In the genomic region with DNA sequence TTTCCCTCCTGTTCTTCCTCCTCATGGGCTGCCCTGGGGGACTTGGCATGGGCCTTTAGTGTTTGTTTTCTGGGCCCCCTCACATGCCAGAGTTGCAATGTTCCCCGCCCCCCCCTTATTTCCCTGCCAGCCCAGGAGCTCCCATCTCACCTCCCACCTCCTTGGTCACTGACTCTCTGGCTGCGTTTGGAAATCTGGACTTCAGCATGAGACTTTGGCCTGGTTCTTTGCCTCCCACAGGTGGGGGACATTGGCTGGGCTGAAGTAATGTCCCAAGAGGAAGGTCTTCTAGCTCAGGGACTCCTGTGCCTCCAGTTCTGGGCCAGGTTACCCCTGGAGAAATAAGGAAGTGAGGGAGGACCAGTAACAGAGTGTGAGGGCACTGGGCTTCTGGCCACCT, we compare ENCODE assay signal across 27 cellular contexts. TPM values are rescaled to one million over a fixed set of nuclear protein-coding genes. Genes with fewer than 3 reads are reported as not detected.
DNase-seq lines count a peak whose midpoint lies in the region; ATAC-seq, FAIRE-seq and TF ChIP-seq lines count a peak whose summit lies in the region.
"Had no signal": no experiment of that assay in that cellular context is flagged by ENCODE, and none has a peak within 500 bp of the region (broad histone marks: within the 10 kb centered on the region; RNA-seq: fewer than 3 reads in every experiment).

No MANE protein-coding gene starts in this region.

- peaks cover 2 to 11% of the 10 kb centered on the region in 2 experiments for H3K9me3 ChIP-seq in CD4-positive, CD25-positive, alpha-beta regulatory T cell (ENCODE audit: control insufficient read depth in 2 of 2, low read length in 2 of 2)
- H3K9me3 ChIP-seq in H1 (ENCODE audit: insufficient read depth in 2 of 2, low read depth in 1 of 2, low read length in 1 of 2) (no peaks in the 10 kb centered on the region), liver (ENCODE audit: control insufficient read depth in 4 of 4, low read length in 3 of 4) (no peaks in the 10 kb centered on the region), neuronal stem cell (replicated peaks in 1 of 2; ENCODE audit: control insufficient read depth in 2 of 2, insufficient read depth in 1 of 2, low read depth in 1 of 2, low read length in 2 of 2) (peaks cover 0 to 2% of the 10 kb centered on the region in 2 donors), stomach (no peaks in the 10 kb centered on the region)

- peak overlapping the region in 2 of 3 donors; percentile 80 to 83 for H3K27ac Mint-ChIP-seq in CD4-positive, CD25-positive, alpha-beta regulatory T cell
- H3K27ac Mint-ChIP-seq: CD8-positive, alpha-beta T cell; IgD-negative memory B cell had no signal

- H3K9ac ChIP-seq in H1 (replicated peaks in 1 of 4; ENCODE audit: extremely low read depth in 1 of 4, low read depth in 3 of 4, low read length in 3 of 4) (no peak overlapping the region), liver (ENCODE audit: low read depth in 1 of 2, low read length in 2 of 2) (no peak overlapping the region), neuronal stem cell (ENCODE audit: low read depth, low read length, poor library complexity) (peak overlapping the region; percentile 7)
- H3K9ac ChIP-seq: GM23248 had no signal

- TF ChIP-seq RAD21 in H1 (IDR thresholded peaks at IDR 0.05 in 1 of 2, conservative IDR thresholded peaks at IDR 0.05 in 1 of 2; ENCODE audit: low read depth in 2 of 2, low read length in 2 of 2) (no peak), liver (IDR thresholded peaks at IDR 0.05) (peak in 1 of 2 donors; percentile 7)

- no peaks in the 10 kb centered on the region for H3K79me2 ChIP-seq in H1 (ENCODE audit: control insufficient read depth in 1 of 2, insufficient read depth in 2 of 2, low read length in 2 of 2)

- H3K36me3 Mint-ChIP-seq in CD4-positive, CD25-positive, alpha-beta regulatory T cell = peaks cover 7% of the 10 kb centered on the region

- H2BK20ac ChIP-seq in H1 (ENCODE audit: low read length) = 0 out of 2 replicates have a peak overlapping the region, but pooled peaks have one; percentile 32

- H4K20me1 ChIP-seq in H1 (replicated peaks in 1 of 2; ENCODE audit: control insufficient read depth in 1 of 2, insufficient read depth in 2 of 2, low read length in 2 of 2) = peaks cover 0 to 13% of the 10 kb centered on the region in 2 experiments

- 74% methylated on average over 2 of the region's 2 CpGs; no CpG with 5 or more reads in 1 of the 2 experiments for WGBS in H1 (ENCODE audit: extremely low coverage in 1 of 2, insufficient coverage in 1 of 2, insufficient read length in 1 of 2, insufficient replicate concordance in 2 of 2, low coverage in 1 of 2, low lambda C conversion rate in 2 of 2, missing lambda C conversion rate in 1 of 2), 2 experiments
- 44% methylated on average over 2 of the region's 2 CpGs for WGBS in liver
- WGBS in neuronal stem cell (ENCODE audit: extremely low coverage in 2 of 2, insufficient read length in 2 of 2, insufficient replicate concordance in 1 of 2), 2 donors = no CpG with 5 or more reads among the region's 2 CpGs
- 52 to 83% (median 60%) methylated on average over 2 of the region's 2 CpGs for WGBS in stomach, 5 donors

- no peak overlapping the region for H3K27ac ChIP-seq in CD4-positive, CD25-positive, alpha-beta regulatory T cell (ENCODE audit: insufficient read depth, low read length, poor library complexity, severe bottlenecking)
- H3K27ac ChIP-seq in H1 (ENCODE audit: low read depth, low read length) (no peak overlapping the region), liver (ENCODE audit: low read depth in 1 of 2, low read length in 2 of 2) (no peak overlapping the region), neuronal stem cell (replicated peaks; ENCODE audit: low read length) (no peak overlapping the region), stomach (no peak overlapping the region)
- H3K27ac ChIP-seq: C4-2B, GM23248 had no signal

- no peak for ATAC-seq in CD4-positive, CD25-positive, alpha-beta regulatory T cell (ENCODE audit: low read depth in 2 of 2)
- ATAC-seq in HG03196 (IDR thresholded peaks at IDR 0.05; ENCODE audit: unreplicated experiment) = no peak
- ATAC-seq: CD8-positive, alpha-beta T cell; GM12878 had no signal

- peaks cover 9% of the 10 kb centered on the region for H3K27me3 Mint-ChIP-seq in CD4-positive, CD25-positive, alpha-beta regulatory T cell

- H3K36me3 ChIP-seq in CD4-positive, CD25-positive, alpha-beta regulatory T cell (ENCODE audit: control insufficient read depth, insufficient read depth, low read length) = peaks cover 7% of the 10 kb centered on the region
- peaks cover 2 to 10% (median 7%) of the 10 kb centered on the region in 4 experiments; a peak in 6 of 8 replicates for H3K36me3 ChIP-seq in H1 (ENCODE audit: control insufficient read depth in 2 of 4, insufficient read depth in 4 of 4, low read length in 3 of 4)
- H3K36me3 ChIP-seq in liver (ENCODE audit: control insufficient read depth in 4 of 4, insufficient read depth in 3 of 4, low read depth in 1 of 4, low read length in 3 of 4) = peaks cover 0 to 2% (median 0%) of the 10 kb centered on the region in 4 donors
- peaks cover 1 to 9% of the 10 kb centered on the region in 2 donors for H3K36me3 ChIP-seq in neuronal stem cell (replicated peaks in 1 of 2; ENCODE audit: control insufficient read depth in 2 of 2, insufficient read depth in 2 of 2, low read length in 2 of 2)
- peaks cover 0 to 13% (median 8%) of the 10 kb centered on the region in 4 donors for H3K36me3 ChIP-seq in stomach

- H2BK12ac ChIP-seq in H1 (ENCODE audit: low read depth, low read length) (no peak overlapping the region), neuronal stem cell (ENCODE audit: low read length) (no peak overlapping the region)

- H3K4ac ChIP-seq in H1 (replicated peaks; ENCODE audit: insufficient read length, low read depth, low read length) (no peak overlapping the region), neuronal stem cell (ENCODE audit: low read length) (no peak overlapping the region)

- H3K4me3 ChIP-seq in CD4-positive, CD25-positive, alpha-beta regulatory T cell (ENCODE audit: low read depth, low read length) = no peak overlapping the region
- H3K4me3 ChIP-seq in H1 (ENCODE audit: extremely low read depth in 1 of 4, insufficient read depth in 2 of 4, low read depth in 3 of 4, low read length in 4 of 4) (no peak overlapping the region), liver (ENCODE audit: low read depth in 1 of 3, low read length in 3 of 3) (no peak overlapping the region), neuronal stem cell (ENCODE audit: low read length in 2 of 2) (no peak overlapping the region), stomach (no peak overlapping the region)
- H3K4me3 ChIP-seq: GM12878, GM23248 had no signal

- H2BK120ac ChIP-seq in H1 (replicated peaks; ENCODE audit: low read depth, low read length) (no peak overlapping the region), neuronal stem cell (ENCODE audit: low read depth, low read length) (no peak overlapping the region)

- H3K4me1 Mint-ChIP-seq in CD4-positive, CD25-positive, alpha-beta regulatory T cell = peaks cover 7 to 26% (median 11%) of the 10 kb centered on the region in 4 donors

- no peak overlapping the region for H2AK5ac ChIP-seq in H1 (ENCODE audit: low read depth, low read length)
- no peak overlapping the region for H2AK5ac ChIP-seq in neuronal stem cell (ENCODE audit: low read depth, low read length)

- no peak overlapping the region for H3K23ac ChIP-seq in H1 (ENCODE audit: insufficient read length)
- H3K23ac ChIP-seq in neuronal stem cell (ENCODE audit: low read depth, low read length, poor library complexity) = no peak overlapping the region

- POLR2A ChIA-PET in H1 (lab: Charles Lee; ENCODE audit: partially characterized antibody) = interaction anchor here (1.9 kb wide), 1 partner anchor 9 kb away, joined by 6 read pairs; no protein-coding TSS in a partner anchor

- H3K79me1 ChIP-seq in H1 (ENCODE audit: low read depth, low read length) = no peaks in the 10 kb centered on the region; the same call in 1 of the 2 replicates
- H3K79me1 ChIP-seq in neuronal stem cell (ENCODE audit: low read depth, low read length) = no peaks in the 10 kb centered on the region

- TF ChIP-seq CTCF in H1 (IDR thresholded peaks at IDR 0.05; ENCODE audit: control extremely low read depth in 1 of 3, insufficient read depth in 1 of 3, low read depth in 1 of 3, low read length in 3 of 3) (no peak), liver (IDR thresholded peaks at IDR 0.05; ENCODE audit: low read depth, low read length, missing input control) (no peak), stomach (IDR thresholded peaks at IDR 0.05) (no peak)

- intact Hi-C loops in stomach (cut with DNase I; ENCODE audit: low total_unique reads) = no loop called here

- no peaks in the 10 kb centered on the region; the same call in 1 of the 2 replicates for H3K23me2 ChIP-seq in H1 (ENCODE audit: low read depth, low read length)

- peaks cover 0 to 16% (median 5%) of the 10 kb centered on the region in 7 donors for H3K9me3 Mint-ChIP-seq in CD4-positive, CD25-positive, alpha-beta regulatory T cell

- H3K4me2 ChIP-seq in H1 (ENCODE audit: insufficient read depth in 1 of 2, low read depth in 2 of 2, low read length in 2 of 2) (no peak overlapping the region), neuronal stem cell (ENCODE audit: insufficient read depth, low read length, poor library complexity, severe bottlenecking) (no peak overlapping the region)

- H4K5ac ChIP-seq in H1 (ENCODE audit: insufficient read length, low read depth, low read length) = no peak overlapping the region

- no peak for DNase-seq in CD4-positive, CD25-positive, alpha-beta regulatory T cell
- DNase-seq in H1 (ENCODE audit: low read depth in 1 of 2, low spot score in 2 of 2) = no peak
- no peak for DNase-seq in neuronal stem cell (ENCODE audit: low spot score)
- no peak for DNase-seq in activated effector memory CD4-positive, alpha-beta T cell treated with Interleukin-2 at 50 U/mL for 16 hours
- no peak for DNase-seq in stomach
- no peak for DNase-seq in anterior cingulate cortex (lab: John Stamatoyannopoulos, UW)
- DNase-seq: AML-193; CD8-positive, alpha-beta T cell; COR-L47; DMS 273 treated with DMSO at 0.1 percent for 48 hours; DMS53; DND-41; EL; GM23248; HCEC 1CT; KBM-7 had no signal

- TF ChIP-seq EP300 in H1 (IDR thresholded peaks at IDR 0.05; ENCODE audit: borderline replicate concordance in 1 of 2, low read depth in 2 of 2, low read length in 2 of 2) (no peak), stomach (IDR thresholded peaks at IDR 0.05) (no peak)

- no peak overlapping the region for H4K91ac ChIP-seq in H1 (replicated peaks; ENCODE audit: insufficient read length, low read length)
- H4K91ac ChIP-seq in neuronal stem cell (ENCODE audit: low read depth, low read length, poor library complexity) = no peak overlapping the region

- H3K4me3 Mint-ChIP-seq in CD4-positive, CD25-positive, alpha-beta regulatory T cell = peak overlapping the region in 1 of 4 donors; percentile 4
- H3K4me3 Mint-ChIP-seq: CD8-positive, alpha-beta T cell had no signal

- H4K8ac ChIP-seq in H1 (ENCODE audit: extremely low read depth, insufficient read depth, low read length) = no peak overlapping the region
- H4K8ac ChIP-seq in neuronal stem cell (ENCODE audit: low read depth, low read length) = no peak overlapping the region

- H3K27me3 ChIP-seq in CD4-positive, CD25-positive, alpha-beta regulatory T cell (ENCODE audit: control insufficient read depth, insufficient read depth, low read length) = no peaks in the 10 kb centered on the region
- H3K27me3 ChIP-seq in H1 (replicated peaks in 1 of 4; ENCODE audit: control insufficient read depth in 3 of 4, extremely low read depth in 1 of 4, insufficient read depth in 3 of 4, low read length in 3 of 4) = no peaks in the 10 kb centered on the region
- H3K27me3 ChIP-seq in liver (ENCODE audit: control insufficient read depth in 4 of 4, insufficient read depth in 4 of 4, low read length in 3 of 4) = no peaks in the 10 kb centered on the region
- H3K27me3 ChIP-seq in neuronal stem cell (ENCODE audit: control insufficient read depth in 3 of 3, insufficient read depth in 3 of 3, low read depth in 1 of 3, low read length in 3 of 3) = no peaks in the 10 kb centered on the region
- no peaks in the 10 kb centered on the region for H3K27me3 ChIP-seq in stomach

- CTCF ChIA-PET in H1 (lab: Charles Lee; ENCODE audit: partially characterized antibody) = interaction anchor here (1.1 to 12.0 kb wide), 4 partner anchors 8 to 43 kb away, joined by 3 to 164 read pairs (median 16); a partner anchor contains a TSS

- H2AFZ ChIP-seq in H1 (ENCODE audit: low read length) (no peak overlapping the region), neuronal stem cell (ENCODE audit: low read length) (no peak overlapping the region)
- H2AFZ ChIP-seq: GM23248 had no signal

- H2BK5ac ChIP-seq in H1 (ENCODE audit: low read depth, low read length) (no peak overlapping the region), neuronal stem cell (ENCODE audit: low read length) (no peak overlapping the region)

- no peak for TF ChIP-seq POLR2A in H1 (IDR thresholded peaks at IDR 0.05; ENCODE audit: control extremely low read depth in 1 of 2, low read depth in 2 of 2, low read length in 2 of 2)
- TF ChIP-seq POLR2A in stomach (IDR thresholded peaks at IDR 0.05) = no peak

- H3K18ac ChIP-seq in H1 (ENCODE audit: extremely low read depth, low read length) = no peak overlapping the region
- H3K18ac ChIP-seq in neuronal stem cell (ENCODE audit: low read length) = no peak overlapping the region

- no peak overlapping the region for H3K14ac ChIP-seq in H1 (ENCODE audit: insufficient read length)
- H3K14ac ChIP-seq in neuronal stem cell (ENCODE audit: low read length) = no peak overlapping the region

- peaks cover 10% of the 10 kb centered on the region for H3K4me1 ChIP-seq in CD4-positive, CD25-positive, alpha-beta regulatory T cell (ENCODE audit: control insufficient read depth, insufficient read depth, low read length, poor library complexity, severe bottlenecking)
- H3K4me1 ChIP-seq in H1 (replicated peaks in 1 of 4; ENCODE audit: control insufficient read depth in 3 of 4, insufficient read depth in 4 of 4, low read length in 3 of 4) = peaks cover 0 to 10% (median 3%) of the 10 kb centered on the region in 4 experiments; a peak in 4 of 7 replicates
- peaks cover 4 to 28% (median 18%) of the 10 kb centered on the region in 4 donors for H3K4me1 ChIP-seq in liver (ENCODE audit: control insufficient read depth in 4 of 4, insufficient read depth in 4 of 4, low read length in 3 of 4)
- H3K4me1 ChIP-seq in neuronal stem cell (ENCODE audit: control insufficient read depth in 2 of 2, insufficient read depth in 1 of 2, low read depth in 1 of 2, low read length in 2 of 2) = no peaks in the 10 kb centered on the region
- no peaks in the 10 kb centered on the region for H3K4me1 ChIP-seq in stomach

- H3K56ac ChIP-seq in H1 (replicated peaks; ENCODE audit: insufficient read length, low read depth, low read length) = no peak overlapping the region

- FAIRE-seq in H1 (lab: Jason Lieb, UNC) = no peak
- FAIRE-seq: A204.1, GM12878, GM18507, H54, HTR-8/SVneo had no signal

- H2BK15ac ChIP-seq in H1 (ENCODE audit: low read length) = no peak overlapping the region
- H2BK15ac ChIP-seq in neuronal stem cell (ENCODE audit: low read length) = peak overlapping the region; percentile 3

RNA-seq across cellular contexts. Expression of a gene that starts 7.0 kb away (rescaled TPM):
- total RNA-seq in CD4-positive, CD25-positive, alpha-beta regulatory T cell = 111 TPM
- polyA plus RNA-seq in CD4-positive, CD25-positive, alpha-beta regulatory T cell = 10 to 100 TPM; 38.3 to 48.9 (median 43.8) TPM
- total RNA-seq in H1 (2021; fragmentation: NEBNext Ultra II Directional; extraction: Animal tissue kit (Norgen Biotek cat#: 25700)) = 59.8 and 66.4 TPM in 2 replicates
- polyA plus RNA-seq in H1 (2011; rRNA removed) = 98.8 and 120 TPM in 2 replicates
- 87.9 TPM for polyA plus RNA-seq in H1 (2011; cell fraction: cytosol; rRNA removed)
- polyA plus RNA-seq in H1 (2011; cell fraction: nucleus; rRNA removed) = 82.2 TPM
- 58.5 to 81.6 TPM (median 76.1 TPM) in 4 replicates for polyA plus RNA-seq in H1 (2012, experiment 1 of 2)
- 79.5 TPM for polyA plus RNA-seq in H1 (2012, experiment 2 of 2)
- 29.1 TPM for polyA plus RNA-seq in H1 (2013, experiment 1 of 2)
- polyA plus RNA-seq in H1 (2013, experiment 2 of 2) = 31.5 TPM
- 28.3 and 33.8 TPM in 2 replicates for polyA minus RNA-seq in H1 (2011; rRNA and poly(A)+ RNA removed)
- polyA minus RNA-seq in H1 (2011; cell fraction: cytosol; rRNA and poly(A)+ RNA removed) = 26.5 TPM
- 26.3 TPM for polyA minus RNA-seq in H1 (2011; cell fraction: nucleus; rRNA and poly(A)+ RNA removed)
- 1 to 10 TPM; 6.8 to 9.5 TPM for total RNA-seq in liver
- polyA plus RNA-seq in liver = 10 to 100 TPM in 1 of 2 donors, 1 to 10 TPM in 1; 8.2 to 20.2 TPM
- 14.0 TPM for polyA plus RNA-seq in neuronal stem cell (2013, experiment 1 of 2)
- 14.3 TPM for polyA plus RNA-seq in neuronal stem cell (2013, experiment 2 of 2)
- total RNA-seq in stomach = 10 to 100 TPM in 2 of 5 donors, 1 to 10 TPM in 2, not detected in 1; 1.8 to 14.8 (median 10.2) TPM
- polyA plus RNA-seq in stomach = 10 to 100 TPM; 15.3 to 45.0 (median 27.4) TPM

RNA-seq across cellular contexts. Expression of a gene that starts 35.7 kb away (rescaled TPM):
- total RNA-seq in CD4-positive, CD25-positive, alpha-beta regulatory T cell = 69.0 TPM
- 1 to 10 TPM; 3.1 to 5.8 (median 3.7) TPM for polyA plus RNA-seq in CD4-positive, CD25-positive, alpha-beta regulatory T cell
- total RNA-seq in H1 (2021; fragmentation: NEBNext Ultra II Directional; extraction: Animal tissue kit (Norgen Biotek cat#: 25700)) = 2.8 and 4.3 TPM in 2 replicates
- polyA plus RNA-seq in H1 (2011; rRNA removed) (1.8 and 3.2 TPM in 2 replicates), liver (10 to 100 TPM; 27.6 to 71.6 TPM), stomach (10 to 100 TPM in 1 of 3 donors, 1 to 10 TPM in 2; 9.9 to 10.3 (median 10.0) TPM)
- 5.0 TPM for polyA plus RNA-seq in H1 (2011; cell fraction: cytosol; rRNA removed)
- 5.8 TPM for polyA plus RNA-seq in H1 (2011; cell fraction: nucleus; rRNA removed)
- 3.5 to 5.3 TPM (median 4.0 TPM) in 4 replicates for polyA plus RNA-seq in H1 (2012, experiment 1 of 2)
- 3.0 TPM for polyA plus RNA-seq in H1 (2012, experiment 2 of 2)
- polyA plus RNA-seq in H1 (2013, experiment 1 of 2) = 2.1 TPM
- polyA plus RNA-seq in H1 (2013, experiment 2 of 2) = 2.0 TPM
- 11.1 and 62.7 TPM in 2 replicates for polyA minus RNA-seq in H1 (2011; rRNA and poly(A)+ RNA removed)
- 3.9 TPM for polyA minus RNA-seq in H1 (2011; cell fraction: cytosol; rRNA and poly(A)+ RNA removed)
- 15.3 TPM for polyA minus RNA-seq in H1 (2011; cell fraction: nucleus; rRNA and poly(A)+ RNA removed)
- total RNA-seq in liver (100 to 1,000 TPM in 1 of 2 donors, 1 to 10 TPM in 1; 6.5 to 110 TPM), stomach (10 to 100 TPM in 2 of 5 donors, 1 to 10 TPM in 1, not detected in 2; 4.1 to 19.4 (median 17.1) TPM)
- 2.3 TPM for polyA plus RNA-seq in neuronal stem cell (2013, experiment 1 of 2)
- 2.2 TPM for polyA plus RNA-seq in neuronal stem cell (2013, experiment 2 of 2)

RNA-seq across cellular contexts. Expression of a gene that starts 39.3 kb away (rescaled TPM):
- total RNA-seq in CD4-positive, CD25-positive, alpha-beta regulatory T cell = not detected
- not detected for polyA plus RNA-seq in CD4-positive, CD25-positive, alpha-beta regulatory T cell
- total RNA-seq in H1 (2021; fragmentation: NEBNext Ultra II Directional; extraction: Animal tissue kit (Norgen Biotek cat#: 25700)) = not detected in 2 replicates
- not detected in 2 replicates for polyA plus RNA-seq in H1 (2011; rRNA removed)
- 0.03 TPM for polyA plus RNA-seq in H1 (2011; cell fraction: cytosol; rRNA removed)
- not detected for polyA plus RNA-seq in H1 (2011; cell fraction: nucleus; rRNA removed)
- polyA plus RNA-seq in H1 (2012, experiment 1 of 2) = not detected in 4 replicates
- polyA plus RNA-seq in H1 (2012, experiment 2 of 2) = not detected
- polyA plus RNA-seq in H1 (2013, experiment 1 of 2) = not detected
- not detected for polyA plus RNA-seq in H1 (2013, experiment 2 of 2)
- not detected in 2 replicates for polyA minus RNA-seq in H1 (2011; rRNA and poly(A)+ RNA removed)
- not detected for polyA minus RNA-seq in H1 (2011; cell fraction: cytosol; rRNA and poly(A)+ RNA removed)
- polyA minus RNA-seq in H1 (2011; cell fraction: nucleus; rRNA and poly(A)+ RNA removed) = not detected
- under 1 TPM in 1 of 2 donors, not detected in 1; 0.33 TPM for total RNA-seq in liver
- polyA plus RNA-seq in liver = under 1 TPM in 1 of 2 donors, not detected in 1; 0.32 TPM
- not detected for polyA plus RNA-seq in neuronal stem cell (2013, experiment 1 of 2)
- not detected for polyA plus RNA-seq in neuronal stem cell (2013, experiment 2 of 2)
- not detected for total RNA-seq in stomach
- not detected for polyA plus RNA-seq in stomach
- total RNA-seq: CD8-positive, alpha-beta T cell; G401; GM12878; GM23248 had no signal
- polyA plus RNA-seq: BJ, GM23248, IgD-negative memory B cell had no signal

RNA-seq across cellular contexts. Expression of a gene that starts 45.3 kb away (rescaled TPM):
- 13.1 TPM for total RNA-seq in CD4-positive, CD25-positive, alpha-beta regulatory T cell
- under 1 TPM; 0.23 to 0.50 (median 0.42) TPM for polyA plus RNA-seq in CD4-positive, CD25-positive, alpha-beta regulatory T cell
- 15.3 and 19.0 TPM in 2 replicates for total RNA-seq in H1 (2021; fragmentation: NEBNext Ultra II Directional; extraction: Animal tissue kit (Norgen Biotek cat#: 25700))
- 13.1 and 16.4 TPM in 2 replicates for polyA plus RNA-seq in H1 (2011; rRNA removed)
- polyA plus RNA-seq in H1 (2011; cell fraction: cytosol; rRNA removed) = 16.2 TPM
- 46.1 TPM for polyA plus RNA-seq in H1 (2011; cell fraction: nucleus; rRNA removed)
- 8.4 to 15.1 TPM (median 13.4 TPM) in 4 replicates for polyA plus RNA-seq in H1 (2012, experiment 1 of 2)
- 8.7 TPM for polyA plus RNA-seq in H1 (2012, experiment 2 of 2)
- 7.8 TPM for polyA plus RNA-seq in H1 (2013, experiment 1 of 2)
- 6.5 TPM for polyA plus RNA-seq in H1 (2013, experiment 2 of 2)
- polyA minus RNA-seq in H1 (2011; rRNA and poly(A)+ RNA removed) = 9.0 and 11.8 TPM in 2 replicates
- polyA minus RNA-seq in H1 (2011; cell fraction: cytosol; rRNA and poly(A)+ RNA removed) = 8.1 TPM
- 17.5 TPM for polyA minus RNA-seq in H1 (2011; cell fraction: nucleus; rRNA and poly(A)+ RNA removed)
- total RNA-seq in liver = 1 to 10 TPM; 7.2 to 7.3 TPM
- 1 to 10 TPM in 1 of 2 donors, under 1 TPM in 1; 0.71 to 4.4 TPM for polyA plus RNA-seq in liver
- 9.1 TPM for polyA plus RNA-seq in neuronal stem cell (2013, experiment 1 of 2)
- 9.6 TPM for polyA plus RNA-seq in neuronal stem cell (2013, experiment 2 of 2)
- 10 to 100 TPM in 3 of 5 donors, 1 to 10 TPM in 2; 3.6 to 29.4 (median 15.6) TPM for total RNA-seq in stomach
- 1 to 10 TPM; 4.1 to 8.4 (median 4.3) TPM for polyA plus RNA-seq in stomach
